8 cellular contexts compared by ENCODE assay signal in the genomic region with DNA sequence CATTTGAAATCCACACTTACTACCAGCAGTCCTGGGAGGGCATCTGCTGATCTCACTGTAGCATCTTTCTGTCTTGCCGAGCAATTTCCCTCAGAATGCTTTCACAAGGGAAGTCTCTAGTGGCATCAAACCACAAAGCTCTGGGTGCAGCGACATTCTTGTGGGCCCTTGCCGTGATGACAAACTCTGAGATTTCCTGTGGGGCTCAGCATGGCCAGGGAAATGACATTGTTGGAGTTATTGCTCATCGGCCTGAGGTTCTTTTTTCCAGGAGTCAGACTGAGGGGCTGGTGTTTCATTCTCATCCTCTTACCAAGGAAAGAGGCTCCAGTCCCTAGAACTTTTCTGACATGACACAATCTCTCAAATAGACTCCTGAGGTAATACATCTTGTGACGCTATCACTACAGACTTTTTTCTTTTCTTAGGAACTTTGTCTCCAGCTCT. TPM values are rescaled to one million over a fixed set of nuclear protein-coding genes. Genes with fewer than 3 reads are reported as not detected.
DNase-seq lines count a peak whose midpoint lies in the region; ATAC-seq, FAIRE-seq and TF ChIP-seq lines count a peak whose summit lies in the region.

No MANE protein-coding gene starts in this region.

- no peak overlapping the region for H3K4me3 ChIP-seq in astrocyte of the spinal cord (ENCODE audit: low read depth, low read length)
- H3K4me3 ChIP-seq in endodermal cell (ENCODE audit: low read length) = no peak overlapping the region

- WGBS in endodermal cell (ENCODE audit: insufficient coverage in 1 of 2, insufficient read length in 1 of 2), 2 experiments = 74 to 93% methylated on average over 5 of the region's 5 CpGs

- no peak overlapping the region for H3K4me3 Mint-ChIP-seq in endodermal cell

- peaks cover 24% of the 10 kb centered on the region for H3K36me3 Mint-ChIP-seq in endodermal cell (ENCODE audit: low read depth)

- peak; percentile 80 for FAIRE-seq in GM18507 (lab: Jason Lieb, UNC)

- H3K27me3 ChIP-seq in endodermal cell (ENCODE audit: control insufficient read depth, insufficient read depth, low read length, poor library complexity, severe bottlenecking) = no peaks in the 10 kb centered on the region

- H3K36me3 ChIP-seq in endodermal cell (ENCODE audit: control insufficient read depth, insufficient read depth, low read length) = peaks cover 21% of the 10 kb centered on the region

- no peak overlapping the region for H3K9ac ChIP-seq in endodermal cell (ENCODE audit: extremely low read depth, low read length, poor library complexity, severe bottlenecking)

- in situ Hi-C loops in astrocyte of the spinal cord (cut with HindIII; ENCODE audit: low sequenced_read_pairs) = no loop called here

- TF ChIP-seq CTCF in astrocyte of the spinal cord (IDR thresholded peaks at IDR 0.05; ENCODE audit: low read depth, low read length) = no peak
- TF ChIP-seq CTCF in omental fat pad (IDR thresholded peaks at IDR 0.05) = no peak
- no peak for TF ChIP-seq CTCF in endodermal cell (conservative IDR thresholded peaks at IDR 0.05)

- ATAC-seq in HG03108 (IDR thresholded peaks at IDR 0.05; ENCODE audit: unreplicated experiment) (peak; percentile 63), omental fat pad (ENCODE audit: low FRiP score) (peak; percentile 15)

- H3K9me3 Mint-ChIP-seq in endodermal cell = no peaks in the 10 kb centered on the region

- no peaks in the 10 kb centered on the region for H3K4me1 ChIP-seq in endodermal cell (ENCODE audit: control insufficient read depth, insufficient read depth, low read length)

- DNase-seq in GM18507 (ENCODE audit: extremely low spot score, insufficient read length, low read depth) (no peak), T follicular helper cell (ENCODE audit: low read depth) (peak; percentile 28), astrocyte of the spinal cord (ENCODE audit: low read depth, low spot score) (peak; percentile 91), omental fat pad (ENCODE audit: low spot score) (no peak), NCI-H2227 treated with DMSO at 0.1 percent for 48 hours (lab: John Stamatoyannopoulos, UW) (no peak), iPS-NIHi7 (ENCODE audit: extremely low spot score) (no peak), endodermal cell (no peak)

- H3K9me3 ChIP-seq in endodermal cell (ENCODE audit: control insufficient read depth, low read length) = no peaks in the 10 kb centered on the region

- no peak overlapping the region for H3K27ac Mint-ChIP-seq in endodermal cell

- no peak overlapping the region for H3K27ac ChIP-seq in endodermal cell (ENCODE audit: low read depth, low read length)

- peaks cover 16% of the 10 kb centered on the region for H3K4me1 Mint-ChIP-seq in endodermal cell

- H3K27me3 Mint-ChIP-seq in endodermal cell (ENCODE audit: insufficient read depth) = no peaks in the 10 kb centered on the region

RNA-seq across cellular contexts. Expression of a gene that starts 51.4 kb away (rescaled TPM):
- total RNA-seq in omental fat pad = 100 to 1,000 TPM in 2 of 4 donors, 10 to 100 TPM in 2; 54.1 to 110 (median 88.6) TPM
- total RNA-seq in endodermal cell = 10 to 100 TPM; 62.9 to 64.4 TPM
- 85.4 TPM for polyA plus RNA-seq in endodermal cell (2013, experiment 1 of 2)
- polyA plus RNA-seq in endodermal cell (2013, experiment 2 of 2) = 81.5 TPM

Comparison
In these comparisons a context has a peak if more than half of its experiments do, and no peak if none do; other contexts are left out.
1. DNase-seq: peak in T follicular helper cell (single experiment) and astrocyte of the spinal cord (single experiment); none in GM18507 (single experiment), omental fat pad (single experiment), NCI-H2227 treated with DMSO at 0.1 percent for 48 hours (single experiment), iPS-NIHi7 (single experiment) and endodermal cell (single experiment).